13 cellular contexts compared by ENCODE assay signal in genomic region chr9:137429974-137430722, GRCh38. TPM values are rescaled to one million over a fixed set of nuclear protein-coding genes. Genes with fewer than 3 reads are reported as not detected.
DNase-seq lines count a peak whose midpoint lies in the region; ATAC-seq, FAIRE-seq and TF ChIP-seq lines count a peak whose summit lies in the region.
"Had no signal": no experiment of that assay in that cellular context is flagged by ENCODE, and none has a peak within 500 bp of the region (broad histone marks: within the 10 kb centered on the region; RNA-seq: fewer than 3 reads in every experiment).

No MANE protein-coding gene starts in this region.

- CTCF ChIA-PET in K562 (lab: Yijun Ruan, JAX; ENCODE audit: low intra/inter-chr PET ratio): no interaction called here

- intact Hi-C loops in K562 (cut with micrococcal nuclease): loop anchor here (10.0 kb wide), 1 partner anchor 125 kb away; the partner anchor contains the start of gene NRARP
- intact Hi-C loops in transverse colon (cut with DNase I; ENCODE audit: low total_unique reads): no loop called here

- ATAC-seq in K562 (peak; percentile 93), GM18858 (IDR thresholded peaks at IDR 0.05; ENCODE audit: unreplicated experiment) (no peak), HG03439 (IDR thresholded peaks at IDR 0.05; ENCODE audit: unreplicated experiment) (no peak)

- peak overlapping the region; percentile 67 for H2AFZ ChIP-seq in K562 (ENCODE audit: low read depth, low read length)

- TF ChIP-seq CTCF in K562 (IDR thresholded peaks at IDR 0.05 in 2 of 3, conservative IDR thresholded peaks at IDR 0.05 in 1 of 3; ENCODE audit: insufficient read depth in 2 of 3, low read depth in 1 of 3, low read length in 3 of 3): no peak
- TF ChIP-seq CTCF in transverse colon (IDR thresholded peaks at IDR 0.05): no peak

- peak overlapping the region; percentile 81 for H3K4me2 ChIP-seq in K562 (ENCODE audit: insufficient read depth, low read length)

- WGBS in K562 (ENCODE audit: insufficient coverage, low coverage, missing lambda C conversion rate): 2% methylated on average over 30 of the region's 34 CpGs
- 10 to 26% methylated on average over 2 to 30 of the region's 34 CpGs for whole genome bisulfite sequencing in transverse colon (ENCODE audit: low coverage in 1 of 2), 2 donors

- H4K20me1 ChIP-seq in K562 (replicated peaks; ENCODE audit: control insufficient read depth, insufficient read depth, low read length): no peaks in the 10 kb centered on the region

- H3K36me3 ChIP-seq in K562 (ENCODE audit: control insufficient read depth, insufficient read depth, low read length) (no peaks in the 10 kb centered on the region), transverse colon (no peaks in the 10 kb centered on the region)
- H3K36me3 ChIP-seq: HAP-1, uterus had no signal

- peak overlapping the region; percentile 60 to 89; a peak in 3 of 4 replicates for H3K9ac ChIP-seq in K562 (ENCODE audit: insufficient read depth in 1 of 2, low read depth in 2 of 2, low read length in 2 of 2)

- POLR2A ChIA-PET in K562 (lab: Yijun Ruan, JAX): interaction anchor here (0.6 kb wide), 1 partner anchor 25 kb away, joined by 3 read pairs; no protein-coding TSS in a partner anchor

- H3K9me3 ChIP-seq in K562 (replicated peaks; ENCODE audit: control insufficient read depth, insufficient read depth, low read depth, low read length) (no peaks in the 10 kb centered on the region), transverse colon (no peaks in the 10 kb centered on the region)
- H3K9me3 ChIP-seq: HAP-1, uterus had no signal

- DNase-seq in NCI-H2227 (lab: John Stamatoyannopoulos, UW; ENCODE audit: unreplicated experiment): peak; percentile 16
- no peak for DNase-seq in NCI-H2227 treated with DMSO at 0.1 percent for 48 hours (lab: John Stamatoyannopoulos, UW)
- DNase-seq in NCI-H2029 treated with DMSO at 0.1 percent for 48 hours (lab: John Stamatoyannopoulos, UW): peak; percentile 46
- peak; percentile 79 to 91 (median 87) for DNase-seq in K562 (ENCODE audit: extremely low read depth in 1 of 4, low spot score in 3 of 4)
- DNase-seq in transverse colon: peak; percentile 82
- DNase-seq in activated T-cell treated with anti-CD3 and anti-CD28 coated beads, Interleukin-2, amount 50 U/mL, for 1 hour: no peak
- DNase-seq: activated naive CD4-positive, alpha-beta T cell treated with anti-CD3 and anti-CD28 coated beads, Interleukin-2, amount 50 U/mL, for 16 hours; uterus had no signal

- in situ Hi-C loops in K562 (cut with MboI): no loop called here
- in situ Hi-C loops in transverse colon (cut with MboI; ENCODE audit: low pct_ligation_motif_present in 1 of 4, low pct_unique_long_range_greater_than_20kb in 1 of 4, low sequenced_read_pairs in 3 of 4): no loop called here

- no peak for TF ChIP-seq RAD21 in K562 (CRISPR knock-in tag; conservative IDR thresholded peaks at IDR 0.05 in 1 of 2, IDR thresholded peaks at IDR 0.05 in 1 of 2)

- FAIRE-seq in K562 (lab: Jason Lieb, UNC): peak; percentile 68

- no TSS peak for BruUV-seq in K562 (replicated peaks; lab: Mats Ljungman, UMichigan)

- no peaks in the 10 kb centered on the region for H3K9me1 ChIP-seq in K562 (ENCODE audit: control insufficient read depth, insufficient read depth, low read length)

- TF ChIP-seq POLR2A in K562 (conservative IDR thresholded peaks at IDR 0.05): 0 out of 2 replicates have a peak, but pooled peaks have one; percentile 36
- peak; percentile 26 for TF ChIP-seq POLR2A in transverse colon (IDR thresholded peaks at IDR 0.05)

- no peaks in the 10 kb centered on the region for H3K79me2 ChIP-seq in K562 (ENCODE audit: control insufficient read depth, insufficient read depth, low read length)

- H3K4me3 ChIP-seq in K562 (peak overlapping the region; percentile 37), transverse colon (no peak overlapping the region)
- H3K4me3 ChIP-seq: dorsolateral prefrontal cortex, HAP-1, uterus had no signal

- H3K27ac ChIP-seq in K562 (ENCODE audit: extremely low read depth, low read depth, low read length) (0 out of 3 replicates have a peak overlapping the region, but pooled peaks have one; percentile 18), transverse colon (no peak overlapping the region)
- H3K27ac ChIP-seq: dorsolateral prefrontal cortex, uterus had no signal

- H3K27me3 ChIP-seq in K562 (ENCODE audit: control insufficient read depth in 2 of 2, insufficient read depth in 2 of 2, low read length in 2 of 2) (no peaks in the 10 kb centered on the region), transverse colon (no peaks in the 10 kb centered on the region)
- H3K27me3 ChIP-seq: dorsolateral prefrontal cortex, uterus had no signal

- H3K4me1 ChIP-seq in K562 (replicated peaks in 1 of 2; ENCODE audit: control insufficient read depth in 2 of 2, insufficient read depth in 2 of 2, low read length in 2 of 2) (peaks cover 11 to 84% of the 10 kb centered on the region in 2 experiments), transverse colon (peaks cover 0 to 12% (median 8%) of the 10 kb centered on the region in 4 donors)
- H3K4me1 ChIP-seq: uterus had no signal

- TF ChIP-seq EP300 in K562 (IDR thresholded peaks at IDR 0.05; ENCODE audit: low read length): no peak
- no peak for TF ChIP-seq EP300 in transverse colon (IDR thresholded peaks at IDR 0.05; ENCODE audit: low read depth)

RNA-seq across cellular contexts. Expression of gene NOXA1, which starts 7.0 kb away (rescaled TPM):
- 0.25 and 0.97 TPM in 2 replicates for total RNA-seq in K562 (2011; cell fraction: chromatin; rRNA removed; ENCODE audit: low replicate concordance)
- total RNA-seq in K562 (2011; cell fraction: nucleolus; rRNA removed): 1.6 and 1.8 TPM in 2 replicates
- 0.69 and 0.88 TPM in 2 replicates for total RNA-seq in K562 (2011; cell fraction: nucleoplasm; rRNA removed)
- 0.33 and 0.50 TPM in 2 replicates for total RNA-seq in K562 (2014; rRNA removed)
- total RNA-seq in K562 (2014; rRNA removed; fragmentation: Illumina TruSeq; extraction: Trizol): not detected in 2 replicates
- 0.07 TPM in 1 of 2 replicates, not detected in the other for total RNA-seq in K562 (2015; rRNA removed; fragmentation: Illumina TruSeq; extraction: Trizol)
- total RNA-seq in K562 (2021): 0.63 and 1.2 TPM in 2 replicates
- polyA plus RNA-seq in K562 (2011; rRNA removed): 0.11 and 0.22 TPM in 2 replicates
- 0.13 and 0.36 TPM in 2 replicates for polyA plus RNA-seq in K562 (2011; cell fraction: cytosol; rRNA removed)
- polyA plus RNA-seq in K562 (2011; cell fraction: nucleus; rRNA removed): 2.8 and 4.7 TPM in 2 replicates
- 0.34 and 2.4 TPM in 2 replicates for polyA plus RNA-seq in K562 (2012)
- not detected in 2 replicates for polyA plus RNA-seq in K562 (2014; fragmentation: Illumina TruSeq; extraction: Trizol)
- polyA plus RNA-seq in K562 (2014; fragmentation: Nextera tagmentation; extraction: Ambion mirVana): not detected
- polyA plus RNA-seq in K562 (2014; rRNA removed): 0.20 and 0.50 TPM in 2 replicates
- not detected in 2 replicates for polyA minus RNA-seq in K562 (2011; rRNA and poly(A)+ RNA removed)
- polyA minus RNA-seq in K562 (2011; cell fraction: cytosol; rRNA and poly(A)+ RNA removed): not detected in 2 replicates
- polyA minus RNA-seq in K562 (2011; cell fraction: nucleus; rRNA and poly(A)+ RNA removed): 0.81 and 1.00 TPM in 2 replicates
- total RNA-seq in transverse colon: 10 to 100 TPM; 19.7 to 53.9 (median 40.8) TPM

RNA-seq across cellular contexts. Expression of gene EXD3, which starts 7.2 kb away (rescaled TPM):
- 17.3 and 38.8 TPM in 2 replicates for total RNA-seq in K562 (2011; cell fraction: chromatin; rRNA removed; ENCODE audit: low replicate concordance)
- total RNA-seq in K562 (2011; cell fraction: nucleolus; rRNA removed): 26.5 and 29.7 TPM in 2 replicates
- total RNA-seq in K562 (2011; cell fraction: nucleoplasm; rRNA removed): 17.2 and 17.5 TPM in 2 replicates
- 6.5 and 6.7 TPM in 2 replicates for total RNA-seq in K562 (2014; rRNA removed)
- total RNA-seq in K562 (2014; rRNA removed; fragmentation: Illumina TruSeq; extraction: Trizol): 1.3 and 1.5 TPM in 2 replicates
- total RNA-seq in K562 (2015; rRNA removed; fragmentation: Illumina TruSeq; extraction: Trizol): 3.3 and 3.4 TPM in 2 replicates
- total RNA-seq in K562 (2021): 11.7 and 12.5 TPM in 2 replicates
- polyA plus RNA-seq in K562 (2011; rRNA removed): 3.9 and 8.0 TPM in 2 replicates
- 5.1 and 8.7 TPM in 2 replicates for polyA plus RNA-seq in K562 (2011; cell fraction: cytosol; rRNA removed)
- polyA plus RNA-seq in K562 (2011; cell fraction: nucleus; rRNA removed): 60.2 and 73.6 TPM in 2 replicates
- 7.9 and 18.3 TPM in 2 replicates for polyA plus RNA-seq in K562 (2012)
- polyA plus RNA-seq in K562 (2014; fragmentation: Illumina TruSeq; extraction: Trizol): 5.6 and 8.5 TPM in 2 replicates
- under 1 TPM; 0.29 to 0.35 TPM for polyA plus RNA-seq in K562 (2014; fragmentation: Nextera tagmentation; extraction: Ambion mirVana)
- 8.6 and 10.2 TPM in 2 replicates for polyA plus RNA-seq in K562 (2014; rRNA removed)
- 2.0 and 3.0 TPM in 2 replicates for polyA minus RNA-seq in K562 (2011; rRNA and poly(A)+ RNA removed)
- polyA minus RNA-seq in K562 (2011; cell fraction: cytosol; rRNA and poly(A)+ RNA removed): 2.3 and 5.6 TPM in 2 replicates
- polyA minus RNA-seq in K562 (2011; cell fraction: nucleus; rRNA and poly(A)+ RNA removed): 6.2 and 8.9 TPM in 2 replicates
- total RNA-seq in transverse colon: 100 to 1,000 TPM in 1 of 4 donors, 10 to 100 TPM in 3; 47.6 to 228 (median 74.2) TPM

RNA-seq across cellular contexts. Expression of gene ENTPD8, which starts 11.0 kb away (rescaled TPM):
- 0.23 and 0.67 TPM in 2 replicates for total RNA-seq in K562 (2011; cell fraction: chromatin; rRNA removed; ENCODE audit: low replicate concordance)
- 0.50 and 0.53 TPM in 2 replicates for total RNA-seq in K562 (2011; cell fraction: nucleolus; rRNA removed)
- 0.22 TPM in 1 of 2 replicates, not detected in the other for total RNA-seq in K562 (2011; cell fraction: nucleoplasm; rRNA removed)
- total RNA-seq in K562 (2014; rRNA removed): 0.16 and 0.27 TPM in 2 replicates
- total RNA-seq in K562 (2014; rRNA removed; fragmentation: Illumina TruSeq; extraction: Trizol): not detected in 2 replicates
- total RNA-seq in K562 (2015; rRNA removed; fragmentation: Illumina TruSeq; extraction: Trizol): 0.08 TPM in 1 of 2 replicates, not detected in the other
- 0.13 and 0.18 TPM in 2 replicates for total RNA-seq in K562 (2021)
- 0.06 and 0.11 TPM in 2 replicates for polyA plus RNA-seq in K562 (2011; rRNA removed)
- polyA plus RNA-seq in K562 (2011; cell fraction: cytosol; rRNA removed): 0.04 and 0.27 TPM in 2 replicates
- polyA plus RNA-seq in K562 (2011; cell fraction: nucleus; rRNA removed): 0.63 and 1.0 TPM in 2 replicates
- polyA plus RNA-seq in K562 (2012): 0.12 and 0.16 TPM in 2 replicates
- polyA plus RNA-seq in K562 (2014; fragmentation: Illumina TruSeq; extraction: Trizol): 0.07 TPM in 1 of 2 replicates, not detected in the other
- polyA plus RNA-seq in K562 (2014; fragmentation: Nextera tagmentation; extraction: Ambion mirVana): not detected
- 0.20 TPM in 1 of 2 replicates, not detected in the other for polyA plus RNA-seq in K562 (2014; rRNA removed)
- not detected in 2 replicates for polyA minus RNA-seq in K562 (2011; rRNA and poly(A)+ RNA removed)
- not detected in 2 replicates for polyA minus RNA-seq in K562 (2011; cell fraction: cytosol; rRNA and poly(A)+ RNA removed)
- polyA minus RNA-seq in K562 (2011; cell fraction: nucleus; rRNA and poly(A)+ RNA removed): 0.13 and 0.22 TPM in 2 replicates
- total RNA-seq in transverse colon: 100 to 1,000 TPM in 1 of 4 donors, 10 to 100 TPM in 3; 20.7 to 109 (median 63.8) TPM
- polyA plus RNA-seq: neural cell had no signal

RNA-seq across cellular contexts. Expression of gene NSMF, which starts 29.0 kb away (rescaled TPM):
- 47.6 and 128 TPM in 2 replicates for total RNA-seq in K562 (2011; cell fraction: chromatin; rRNA removed; ENCODE audit: low replicate concordance)
- total RNA-seq in K562 (2011; cell fraction: nucleolus; rRNA removed): 87.2 and 93.1 TPM in 2 replicates
- total RNA-seq in K562 (2011; cell fraction: nucleoplasm; rRNA removed): 47.3 and 58.7 TPM in 2 replicates
- total RNA-seq in K562 (2014; rRNA removed) (49.2 and 60.0 TPM in 2 replicates), K562 (2014; rRNA removed; fragmentation: Illumina TruSeq; extraction: Trizol) (24.4 and 29.3 TPM in 2 replicates), K562 (2015; rRNA removed; fragmentation: Illumina TruSeq; extraction: Trizol) (28.2 and 29.1 TPM in 2 replicates), K562 (2021) (72.0 and 74.5 TPM in 2 replicates), transverse colon (100 to 1,000 TPM in 1 of 4 donors, 10 to 100 TPM in 3; 44.6 to 130 (median 55.2) TPM)
- polyA plus RNA-seq in K562 (2011; rRNA removed) (44.9 and 71.8 TPM in 2 replicates), K562 (2014; fragmentation: Illumina TruSeq; extraction: Trizol) (26.4 and 44.1 TPM in 2 replicates), K562 (2014; fragmentation: Nextera tagmentation; extraction: Ambion mirVana) (under 1 TPM; 0.20 to 0.42 TPM), K562 (2014; rRNA removed) (76.3 and 82.7 TPM in 2 replicates)
- 59.2 and 114 TPM in 2 replicates for polyA plus RNA-seq in K562 (2011; cell fraction: cytosol; rRNA removed)
- 244 and 400 TPM in 2 replicates for polyA plus RNA-seq in K562 (2011; cell fraction: nucleus; rRNA removed)
- 38.5 and 48.2 TPM in 2 replicates for polyA plus RNA-seq in K562 (2012)
- 25.2 and 31.9 TPM in 2 replicates for polyA minus RNA-seq in K562 (2011; rRNA and poly(A)+ RNA removed)
- 37.7 and 44.3 TPM in 2 replicates for polyA minus RNA-seq in K562 (2011; cell fraction: cytosol; rRNA and poly(A)+ RNA removed)
- 47.9 and 59.5 TPM in 2 replicates for polyA minus RNA-seq in K562 (2011; cell fraction: nucleus; rRNA and poly(A)+ RNA removed)

Comparison
In these comparisons a context has a peak if more than half of its experiments do, and no peak if none do; other contexts are left out.
1. DNase-seq: peak in NCI-H2227 (single experiment), NCI-H2029 treated with DMSO at 0.1 percent for 48 hours (single experiment), K562 (4 of 4) and transverse colon (single experiment); none in NCI-H2227 treated with DMSO at 0.1 percent for 48 hours (single experiment) and activated T-cell treated with anti-CD3 and anti-CD28 coated beads, Interleukin-2, amount 50 U/mL, for 1 hour (single experiment).
2. RNA of gene NOXA1, which starts 7.0 kb away (total RNA-seq): 19.7 to 53.9 TPM in transverse colon; 0.07 to 1.8 TPM in K562; every median in the first group is over 4 times any median in the second.
3. RNA of gene ENTPD8, which starts 11.0 kb away (total RNA-seq): 20.7 to 109 TPM in transverse colon; 0.08 to 0.67 TPM in K562; every median in the first group is over 10 times any median in the second.